11 cellular contexts compared by ENCODE assay signal in genomic region chr7:139339025-139339424, GRCh38. TPM values are rescaled to one million over a fixed set of nuclear protein-coding genes. Genes with fewer than 3 reads are reported as not detected.
DNase-seq lines count a peak whose midpoint lies in the region; ATAC-seq and TF ChIP-seq lines count a peak whose summit lies in the region.
"Had no signal": no experiment of that assay in that cellular context is flagged by ENCODE, and none has a peak within 500 bp of the region (broad histone marks: within the 10 kb centered on the region; RNA-seq: fewer than 3 reads in every experiment).

No MANE protein-coding gene starts in this region.

- H3K9me3 ChIP-seq in endodermal cell (ENCODE audit: control insufficient read depth, low read length), result peaks cover 10% of the 10 kb centered on the region

- TF ChIP-seq CTCF in endodermal cell (conservative IDR thresholded peaks at IDR 0.05), result no peak

- no peak for ATAC-seq in stimulated activated memory B cell treated with anti-CD40 and anti-IgM and Interleukin-4, amounts not matched to agents 10 μg/mL and 1 μg/mL and 100 μg/mL, for 72 hours
- ATAC-seq in GM21381 (IDR thresholded peaks at IDR 0.05; ENCODE audit: unreplicated experiment), result no peak

- 0 out of 2 replicates have a peak, but pooled peaks have one; percentile 8 for TF ChIP-seq POLR2A in Raji (IDR thresholded peaks at IDR 0.05; ENCODE audit: insufficient read depth, low read depth, low read length)

- peaks cover 29% of the 10 kb centered on the region for H3K4me1 Mint-ChIP-seq in activated naive CD4-positive, alpha-beta T cell treated with anti-CD3 and anti-CD28 coated beads, Interleukin-2, amount 10 ng/mL, durations not matched to agents 7 days and 5 days
- H3K4me1 Mint-ChIP-seq in endodermal cell, result peaks cover 5% of the 10 kb centered on the region
- H3K4me1 Mint-ChIP-seq in stimulated activated memory B cell treated with anti-CD40 and anti-IgM and Interleukin-4, amounts not matched to agents 10 μg/mL and 1 μg/mL and 100 μg/mL, for 72 hours, result peaks cover 26% of the 10 kb centered on the region

- peaks cover 7% of the 10 kb centered on the region for H3K9me3 Mint-ChIP-seq in activated naive CD4-positive, alpha-beta T cell treated with anti-CD3 and anti-CD28 coated beads, Interleukin-2, amount 10 ng/mL, durations not matched to agents 7 days and 5 days
- peaks cover 12% of the 10 kb centered on the region for H3K9me3 Mint-ChIP-seq in endodermal cell
- H3K9me3 Mint-ChIP-seq in stimulated activated memory B cell treated with anti-CD40 and anti-IgM and Interleukin-4, amounts not matched to agents 10 μg/mL and 1 μg/mL and 100 μg/mL, for 72 hours, result peaks cover 5% of the 10 kb centered on the region

- peaks cover 9% of the 10 kb centered on the region for H3K27me3 Mint-ChIP-seq in activated naive CD4-positive, alpha-beta T cell treated with anti-CD3 and anti-CD28 coated beads, Interleukin-2, amount 10 ng/mL, durations not matched to agents 7 days and 5 days
- no peaks in the 10 kb centered on the region for H3K27me3 Mint-ChIP-seq in endodermal cell (ENCODE audit: insufficient read depth)
- no peaks in the 10 kb centered on the region for H3K27me3 Mint-ChIP-seq in stimulated activated memory B cell treated with anti-CD40 and anti-IgM and Interleukin-4, amounts not matched to agents 10 μg/mL and 1 μg/mL and 100 μg/mL, for 72 hours

- CTCF ChIA-PET in activated naive CD4-positive, alpha-beta T cell treated with anti-CD3 and anti-CD28 coated beads, Interleukin-2, amount 10 ng/mL, durations not matched to agents 7 days and 5 days (lab: Charles Lee), result interaction anchor here (1.0 to 1.8 kb wide), 3 partner anchors 55 to 244 kb away, joined by 3 to 8 read pairs (median 3); partner anchors contain the start of gene UBN2

- peak overlapping the region; percentile 99 for H3K4me3 ChIP-seq in endodermal cell (ENCODE audit: low read length)

- no peaks in the 10 kb centered on the region for H3K36me3 ChIP-seq in endodermal cell (ENCODE audit: control insufficient read depth, insufficient read depth, low read length)

- H3K4me1 ChIP-seq in endodermal cell (ENCODE audit: control insufficient read depth, insufficient read depth, low read length), result no peaks in the 10 kb centered on the region

- peaks cover 13% of the 10 kb centered on the region for H3K36me3 Mint-ChIP-seq in activated naive CD4-positive, alpha-beta T cell treated with anti-CD3 and anti-CD28 coated beads, Interleukin-2, amount 10 ng/mL, durations not matched to agents 7 days and 5 days
- peaks cover 6% of the 10 kb centered on the region for H3K36me3 Mint-ChIP-seq in endodermal cell (ENCODE audit: low read depth)
- H3K36me3 Mint-ChIP-seq in stimulated activated memory B cell treated with anti-CD40 and anti-IgM and Interleukin-4, amounts not matched to agents 10 μg/mL and 1 μg/mL and 100 μg/mL, for 72 hours, result peaks cover 7% of the 10 kb centered on the region

- DNase-seq in activated naive CD4-positive, alpha-beta T cell treated with anti-CD3 and anti-CD28 coated beads, Interleukin-2, amount 10 ng/mL, durations not matched to agents 7 days and 5 days, result no peak
- no peak for DNase-seq in activated naive CD4-positive, alpha-beta T cell (lab: John Stamatoyannopoulos, UW)
- DNase-seq in endodermal cell, result no peak
- no peak for DNase-seq in nucleus accumbens (lab: John Stamatoyannopoulos, UW)
- no peak for DNase-seq in stimulated activated CD4-positive, alpha-beta T cell treated with anti-CD3 and anti-CD28 coated beads, Interleukin-4, amount 100 ng/mL, for 24 hours
- DNase-seq: activated effector memory CD4-positive, alpha-beta T cell treated with Interleukin-2 at 50 U/mL for 16 hours; NCI-H1092 treated with DMSO at 0.1 percent for 48 hours; SHP77 had no signal

- H3K27ac Mint-ChIP-seq in activated naive CD4-positive, alpha-beta T cell treated with anti-CD3 and anti-CD28 coated beads, Interleukin-2, amount 10 ng/mL, durations not matched to agents 7 days and 5 days, result peak overlapping the region; percentile 100
- H3K27ac Mint-ChIP-seq in endodermal cell, result peak overlapping the region; percentile 100
- H3K27ac Mint-ChIP-seq in stimulated activated memory B cell treated with anti-CD40 and anti-IgM and Interleukin-4, amounts not matched to agents 10 μg/mL and 1 μg/mL and 100 μg/mL, for 72 hours, result peak overlapping the region; percentile 99

- H3K4me3 Mint-ChIP-seq in activated naive CD4-positive, alpha-beta T cell treated with anti-CD3 and anti-CD28 coated beads, Interleukin-2, amount 10 ng/mL, durations not matched to agents 7 days and 5 days, result peak overlapping the region; percentile 99
- peak overlapping the region; percentile 97 for H3K4me3 Mint-ChIP-seq in endodermal cell
- peak overlapping the region; percentile 50 for H3K4me3 Mint-ChIP-seq in stimulated activated memory B cell treated with anti-CD40 and anti-IgM and Interleukin-4, amounts not matched to agents 10 μg/mL and 1 μg/mL and 100 μg/mL, for 72 hours

- no peaks in the 10 kb centered on the region for H3K27me3 ChIP-seq in endodermal cell (ENCODE audit: control insufficient read depth, insufficient read depth, low read length, poor library complexity, severe bottlenecking)

- WGBS in endodermal cell (ENCODE audit: insufficient coverage in 1 of 2, insufficient read length in 1 of 2), 2 experiments, result 91 to 93% methylated on average over 2 of the region's 2 CpGs

- no peak overlapping the region for H3K27ac ChIP-seq in endodermal cell (ENCODE audit: low read depth, low read length)

- no peak overlapping the region for H3K9ac ChIP-seq in endodermal cell (ENCODE audit: extremely low read depth, low read length, poor library complexity, severe bottlenecking)

RNA-seq across cellular contexts. Expression of gene FMC1, which starts 2.1 kb away (rescaled TPM):
- total RNA-seq in endodermal cell, result 10 to 100 TPM; 10.8 to 17.1 TPM
- polyA plus RNA-seq in endodermal cell (2013, experiment 1 of 2), result 40.8 TPM
- polyA plus RNA-seq in endodermal cell (2013, experiment 2 of 2), result 40.9 TPM

RNA-seq across cellular contexts. Expression of gene LUC7L2, which starts 20.7 kb away (rescaled TPM):
- total RNA-seq in endodermal cell, result 10 to 100 TPM; 71.0 to 76.0 TPM
- 74.0 TPM for polyA plus RNA-seq in endodermal cell (2013, experiment 1 of 2)
- polyA plus RNA-seq in endodermal cell (2013, experiment 2 of 2), result 62.3 TPM
